17 cellular contexts compared by ENCODE assay signal in genomic region chr15:70293606-70294470, GRCh38.
DNase-seq lines count a peak whose midpoint lies in the region; ATAC-seq and TF ChIP-seq lines count a peak whose summit lies in the region.
"Had no signal": no experiment of that assay in that cellular context is flagged by ENCODE, and none has a peak within 500 bp of the region (broad histone marks: within the 10 kb centered on the region; RNA-seq: fewer than 3 reads in every experiment).

No MANE protein-coding gene starts in this region.

- no peak for TF ChIP-seq EP300 in SK-N-SH (IDR thresholded peaks at IDR 0.05; ENCODE audit: borderline replicate concordance in 1 of 2, low read depth in 1 of 2, low read length in 1 of 2)

- no peak for TF ChIP-seq POLR2A in thyroid gland (IDR thresholded peaks at IDR 0.05)

- H3K4me2 ChIP-seq in SK-N-SH = no peak overlapping the region
- H3K4me2 ChIP-seq: A549, BLaER1 had no signal

- TF ChIP-seq RAD21 in SK-N-SH (IDR thresholded peaks at IDR 0.05; ENCODE audit: low read length) = no peak

- no peaks in the 10 kb centered on the region for H3F3A ChIP-seq in SK-N-SH (replicated peaks; ENCODE audit: insufficient read depth)

- no peak for ATAC-seq in SK-N-SH treated with all-trans-retinoic acid at 6 μM for 48 hours
- ATAC-seq in left lobe of liver = no peak
- no peak for ATAC-seq in HG03280 (IDR thresholded peaks at IDR 0.05; ENCODE audit: unreplicated experiment)
- ATAC-seq: A549, GM12878 had no signal

- H3K27ac Mint-ChIP-seq in activated T-cell treated with anti-CD3 and anti-CD28 coated beads, Interleukin-2, amount 50 U/mL, for 24 hours = no peak overlapping the region
- H3K27ac Mint-ChIP-seq: CD14-positive monocyte; CD4-positive, alpha-beta memory T cell; H9 had no signal

- TF ChIP-seq CTCF in SK-N-SH (IDR thresholded peaks at IDR 0.05) (no peak), thyroid gland (IDR thresholded peaks at IDR 0.05) (no peak)

- H3K4me3 ChIP-seq in SK-N-SH (ENCODE audit: low read depth in 2 of 2, low read length in 1 of 2) (no peak overlapping the region), thyroid gland (replicated peaks in 1 of 3) (no peak overlapping the region)
- H3K4me3 ChIP-seq: A549, BLaER1, GM12878 had no signal

- intact Hi-C loops in thyroid gland (cut with DNase I) = loop anchor here (5.0 kb wide), 1 partner anchor 82 kb away; no protein-coding TSS in a partner anchor

- POLR2A ChIA-PET in SK-N-SH (lab: Yijun Ruan, JAX) = no interaction called here

- H2AFZ ChIP-seq in SK-N-SH (ENCODE audit: low read depth) = no peak overlapping the region

- H3K4me1 ChIP-seq in SK-N-SH (ENCODE audit: control insufficient read depth in 1 of 2, insufficient read depth in 2 of 2, low read depth in 1 of 2, low read length in 1 of 2) = peaks cover 0 to 48% of the 10 kb centered on the region in 2 experiments; a peak in 2 of 4 replicates
- peaks cover 47 to 57% of the 10 kb centered on the region in 2 donors for H3K4me1 ChIP-seq in thyroid gland
- H3K4me1 ChIP-seq: BLaER1 had no signal

- H3K27ac ChIP-seq in SK-N-SH (ENCODE audit: low read depth in 2 of 2, low read length in 1 of 2) (peak overlapping the region in 1 of 2 experiments; percentile 81; a peak in 2 of 4 replicates), thyroid gland (peak overlapping the region in 1 of 3 donors; percentile 15)
- H3K27ac ChIP-seq: 22Rv1, A549, BLaER1, HL-60 had no signal

- no peaks in the 10 kb centered on the region for H3K36me3 Mint-ChIP-seq in activated T-cell treated with anti-CD3 and anti-CD28 coated beads, Interleukin-2, amount 50 U/mL, for 24 hours (ENCODE audit: low read depth)
- H3K36me3 Mint-ChIP-seq: CD14-positive monocyte; CD4-positive, alpha-beta memory T cell had no signal

- no peak for DNase-seq in SK-N-SH
- peak; percentile 26 for DNase-seq in left lobe of liver (ENCODE audit: low spot score)
- peak; percentile 75 for DNase-seq in thyroid gland
- no peak for DNase-seq in activated T-cell treated with anti-CD3 and anti-CD28 coated beads, Interleukin-2, amount 50 U/mL, for 24 hours
- no peak for DNase-seq in stimulated activated CD4-positive, alpha-beta T cell treated with anti-CD3 and anti-CD28 coated beads, Interleukin-4, amount 100 ng/mL, for 1 hour
- DNase-seq: AML-193; CD4-positive, alpha-beta memory T cell; DMS79 treated with DMSO at 0.1 percent for 48 hours; H9 had no signal

- H3K9ac ChIP-seq in SK-N-SH = no peak overlapping the region
- H3K9ac ChIP-seq: BLaER1 had no signal

- H3K9me3 ChIP-seq in SK-N-SH (no peaks in the 10 kb centered on the region), thyroid gland (no peaks in the 10 kb centered on the region)
- H3K9me3 ChIP-seq: A549, BLaER1 had no signal

- H3K79me2 ChIP-seq in SK-N-SH (ENCODE audit: insufficient read depth) = no peaks in the 10 kb centered on the region

- CTCF ChIA-PET in SK-N-SH (lab: Yijun Ruan, JAX) = interaction anchor here (1.0 kb wide), 1 partner anchor 22 kb away, joined by 3 read pairs; no protein-coding TSS in a partner anchor

- no peaks in the 10 kb centered on the region for H3K27me3 Mint-ChIP-seq in activated T-cell treated with anti-CD3 and anti-CD28 coated beads, Interleukin-2, amount 50 U/mL, for 24 hours
- H3K27me3 Mint-ChIP-seq: CD4-positive, alpha-beta memory T cell had no signal

- no peaks in the 10 kb centered on the region for H3K9me3 Mint-ChIP-seq in activated T-cell treated with anti-CD3 and anti-CD28 coated beads, Interleukin-2, amount 50 U/mL, for 24 hours
- H3K9me3 Mint-ChIP-seq: H9 had no signal

- WGBS in SK-N-SH (ENCODE audit: low lambda C conversion rate) = 78% methylated on average over 9 of the region's 10 CpGs
- WGBS in thyroid gland, 2 donors = 56 to 59% methylated on average over 10 of the region's 10 CpGs

- no peaks in the 10 kb centered on the region for H3K9me2 ChIP-seq in SK-N-SH

- peaks cover 4% of the 10 kb centered on the region for H3K4me1 Mint-ChIP-seq in activated T-cell treated with anti-CD3 and anti-CD28 coated beads, Interleukin-2, amount 50 U/mL, for 24 hours (ENCODE audit: low read depth)

- H3K27me3 ChIP-seq in SK-N-SH (ENCODE audit: insufficient read depth) (no peaks in the 10 kb centered on the region), thyroid gland (no peaks in the 10 kb centered on the region)
- H3K27me3 ChIP-seq: BLaER1 had no signal

- H3K36me3 ChIP-seq in SK-N-SH (replicated peaks in 1 of 2; ENCODE audit: control insufficient read depth in 1 of 2, insufficient read depth in 2 of 2, low read length in 1 of 2) = no peaks in the 10 kb centered on the region
- H3K36me3 ChIP-seq in thyroid gland = no peaks in the 10 kb centered on the region
- H3K36me3 ChIP-seq: BLaER1 had no signal

- no peaks in the 10 kb centered on the region for H4K20me1 ChIP-seq in SK-N-SH (ENCODE audit: insufficient read depth)
- H4K20me1 ChIP-seq: BLaER1 had no signal

- no peak overlapping the region for H3K4me3 Mint-ChIP-seq in activated T-cell treated with anti-CD3 and anti-CD28 coated beads, Interleukin-2, amount 50 U/mL, for 24 hours
- H3K4me3 Mint-ChIP-seq: CD14-positive monocyte; CD4-positive, alpha-beta memory T cell; H9 had no signal

TF ChIP-seq in SK-N-SH, 30 proteins besides CTCF, POLR2A, EP300 and RAD21:
- TF ChIP-seq SMC3 (IDR thresholded peaks at IDR 0.05; ENCODE audit: low read depth, low read length) (no peak), POLR2AphosphoS5 (IDR thresholded peaks at IDR 0.05; ENCODE audit: low read depth, low read length) (no peak), GATA2 (CRISPR knock-in tag; IDR thresholded peaks at IDR 0.05) (0 out of 2 replicates have a peak, but pooled peaks have one; percentile 11), GABPA (IDR thresholded peaks at IDR 0.05; ENCODE audit: low read depth) (no peak)

TF ChIP-seq in SK-N-SH treated with all-trans-retinoic acid at 6 μM for 48 hours, 23 proteins besides CTCF, POLR2A, EP300 and RAD21:
- TF ChIP-seq ZC3H10 (CRISPR knock-in tag; IDR thresholded peaks at IDR 0.05) (no peak), BACH2 (CRISPR knock-in tag; IDR thresholded peaks at IDR 0.05; ENCODE audit: borderline replicate concordance) (no peak), TOX (CRISPR knock-in tag; IDR thresholded peaks at IDR 0.05; ENCODE audit: borderline replicate concordance) (no peak), ESRRG (CRISPR knock-in tag; IDR thresholded peaks at IDR 0.05) (no peak)

Comparison
In these comparisons a context has a peak if more than half of its experiments do, and no peak if none do; other contexts are left out.
1. DNase-seq: peak in left lobe of liver (single experiment) and thyroid gland (2 of 2); none in SK-N-SH (single experiment), activated T-cell treated with anti-CD3 and anti-CD28 coated beads, Interleukin-2, amount 50 U/mL, for 24 hours (single experiment) and stimulated activated CD4-positive, alpha-beta T cell treated with anti-CD3 and anti-CD28 coated beads, Interleukin-4, amount 100 ng/mL, for 1 hour (single experiment).